ENCODE assay signal across 11 cellular contexts in genomic region chr21:32018381-32018780, GRCh38.
"Had no signal": no experiment of that assay in that cellular context is flagged by ENCODE, and none has a peak within 500 bp of the region (broad histone marks: within the 10 kb centered on the region; RNA-seq: fewer than 3 reads in every experiment).

No MANE protein-coding gene starts in this region.

- ATAC-seq: GM23338, HCT116 had no signal

- DNase-seq: GM23248, GOT3, H7, H9, HCEC 1CT, HFFc6 had no signal

- H3K9me3 ChIP-seq: HAP-1 had no signal

- H3K27ac ChIP-seq: GM23248 had no signal

- H3K36me3 ChIP-seq: HAP-1 had no signal

- FAIRE-seq: H1, H54 had no signal

- H3K4me3 ChIP-seq: GM23248, GM23338, HAP-1 had no signal

- H2AFZ ChIP-seq: GM23248, GM23338 had no signal

- H3K4me2 ChIP-seq: GM23338 had no signal

- H3K9ac ChIP-seq: GM23248 had no signal

- H3K4me1 ChIP-seq: HAP-1 had no signal
